ENCODE assay signal across 28 cellular contexts in genomic region chr1:20229191-20229590, GRCh38. TPM values are rescaled to one million over a fixed set of nuclear protein-coding genes. Genes with fewer than 3 reads are reported as not detected.
"Had no signal": no experiment of that assay in that cellular context is flagged by ENCODE, and none has a peak within 500 bp of the region (broad histone marks: within the 10 kb centered on the region; RNA-seq: fewer than 3 reads in every experiment).

No MANE protein-coding gene starts in this region.

- H3K4me1 ChIP-seq: adrenal gland had no signal

- H3K36me3 Mint-ChIP-seq: activated naive CD8-positive, alpha-beta T cell treated with anti-CD3 and anti-CD28 coated beads, Interleukin-2, amount 10 ng/mL, durations not matched to agents 7 days and 5 days had no signal

- H3K9me3 ChIP-seq: adrenal gland, SK-N-SH had no signal

- H3K4me1 Mint-ChIP-seq: activated naive CD8-positive, alpha-beta T cell treated with anti-CD3 and anti-CD28 coated beads, Interleukin-2, amount 10 ng/mL, durations not matched to agents 7 days and 5 days had no signal

- H3K36me3 ChIP-seq: adrenal gland had no signal

- H3K9me2 ChIP-seq: SK-N-SH had no signal

- H3K27me3 ChIP-seq: adrenal gland had no signal

- DNase-seq: activated CD4-positive, alpha-beta T cell treated with anti-CD3 and anti-CD28 coated beads for 4 hours; activated CD8-positive, alpha-beta memory T cell treated with anti-CD3 and anti-CD28 coated beads, Interleukin-2, amount 50 U/mL, for 4 hours; activated CD8-positive, alpha-beta T cell treated with anti-CD3 and anti-CD28 coated beads for 36 hours; activated naive CD4-positive, alpha-beta T cell treated with anti-CD3 and anti-CD28 coated beads, Interleukin-2, amount 50 U/mL, for 16 hours; activated naive CD8-positive, alpha-beta T cell treated with anti-CD3 and anti-CD28 coated beads, Interleukin-2, amount 10 ng/mL, durations not matched to agents 7 days and 5 days; central memory CD4-positive, alpha-beta T cell; cortex of kidney; NCI-H1048; NCI-H1417 treated with DMSO at 0.1 percent for 48 hours; NCI-H1694; NCI-H2081; NCI-H2171; NCI-H446; NCI-H526; NCI-H774; NK-92 treated with Interleukin-12 subunit alpha and Interleukin-12 subunit beta, amount 100 ng/mL, for 24 hours; OCI-M1; RPMI8226; SK-N-SH; T-helper 1 cell had no signal

- ATAC-seq: activated CD4-positive, CD25-positive, alpha-beta regulatory T cell treated with anti-CD3 and anti-CD28 coated beads, Interleukin-2, amount 50 U/mL, for 24 hours; activated CD8-positive, alpha-beta T cell treated with anti-CD3 and anti-CD28 coated beads for 36 hours; Panc1; Right ventricle myocardium inferior had no signal

- H3K27ac ChIP-seq: adrenal gland had no signal

- H3K4me3 Mint-ChIP-seq: activated CD8-positive, alpha-beta T cell treated with anti-CD3 and anti-CD28 coated beads for 36 hours; activated naive CD8-positive, alpha-beta T cell treated with anti-CD3 and anti-CD28 coated beads, Interleukin-2, amount 10 ng/mL, durations not matched to agents 7 days and 5 days had no signal

- H3K27ac Mint-ChIP-seq: activated CD8-positive, alpha-beta T cell treated with anti-CD3 and anti-CD28 coated beads for 36 hours; activated naive CD8-positive, alpha-beta T cell treated with anti-CD3 and anti-CD28 coated beads, Interleukin-2, amount 10 ng/mL, durations not matched to agents 7 days and 5 days had no signal

- H3K4me3 ChIP-seq: adrenal gland had no signal

- H3K9me3 Mint-ChIP-seq: activated CD8-positive, alpha-beta T cell treated with anti-CD3 and anti-CD28 coated beads for 36 hours; activated naive CD8-positive, alpha-beta T cell treated with anti-CD3 and anti-CD28 coated beads, Interleukin-2, amount 10 ng/mL, durations not matched to agents 7 days and 5 days had no signal

- H3K4me2 ChIP-seq: SK-N-SH had no signal

- H3K9ac ChIP-seq: SK-N-SH had no signal

RNA-seq across cellular contexts. Expression of gene PLA2G2C, which starts 42.9 kb away (rescaled TPM):
- total RNA-seq: activated naive CD8-positive, alpha-beta T cell treated with anti-CD3 and anti-CD28 coated beads, Interleukin-2, amount 10 ng/mL, durations not matched to agents 7 days and 5 days; bronchial epithelial cell; chondrocyte; LHCN-M2; M059J; Right ventricle myocardium inferior had no signal
- polyA plus RNA-seq: SK-N-SH had no signal

RNA-seq across cellular contexts. Expression of gene UBXN10, which starts 43.3 kb away (rescaled TPM):
- total RNA-seq: chondrocyte, LHCN-M2, M059J had no signal
- polyA plus RNA-seq: SK-N-SH had no signal
